In genomic region chr14:101823511-101824120, GRCh38 we compare ENCODE assay signal across 9 cellular contexts.
DNase-seq lines count a peak whose midpoint lies in the region; ATAC-seq and TF ChIP-seq lines count a peak whose summit lies in the region.
"Had no signal": no experiment of that assay in that cellular context is flagged by ENCODE, and none has a peak within 500 bp of the region (broad histone marks: within the 10 kb centered on the region; RNA-seq: fewer than 3 reads in every experiment).

No MANE protein-coding gene starts in this region.

- H3K4me1 ChIP-seq in skeletal muscle satellite cell (ENCODE audit: control insufficient read depth, insufficient read depth, low read length): peaks cover 8% of the 10 kb centered on the region

- peak overlapping the region; percentile 16 for H3K4me2 ChIP-seq in skeletal muscle satellite cell (ENCODE audit: low read length)

- no peak for TF ChIP-seq CTCF in GM06990 (IDR thresholded peaks at IDR 0.05; ENCODE audit: insufficient read depth, low read length, poor library complexity, severe bottlenecking)
- TF ChIP-seq CTCF in brain microvascular endothelial cell (IDR thresholded peaks at IDR 0.05; ENCODE audit: low read depth, low read length, missing control alignments): no peak

- DNase-seq in GM06990 (ENCODE audit: extremely low read depth, insufficient read length): peak; percentile 72
- peak; percentile 63 for DNase-seq in activated CD4-positive, CD25-positive, alpha-beta regulatory T cell treated with anti-CD3 and anti-CD28 coated beads, Interleukin-2, amount 50 U/mL, for 72 hours
- peak; percentile 69 for DNase-seq in effector CD4-positive, alpha-beta T cell
- no peak for DNase-seq in NCI-H69 (lab: John Stamatoyannopoulos, UW)
- DNase-seq in brain microvascular endothelial cell: no peak
- DNase-seq in posterior cingulate gyrus: no peak

- intact Hi-C loops in posterior cingulate gyrus (cut with DNase I): no loop called here

- H3K4me3 ChIP-seq in GM06990 (replicated peaks; ENCODE audit: low read depth, low read length) (peak overlapping the region; percentile 68), skeletal muscle satellite cell (ENCODE audit: low read length) (no peak overlapping the region), brain microvascular endothelial cell (ENCODE audit: low read depth, low read length) (no peak overlapping the region)

- H3K36me3 ChIP-seq in GM06990 (ENCODE audit: control insufficient read depth, insufficient read depth, low read length) (peaks cover 2% of the 10 kb centered on the region; the same call in 1 of the 2 replicates), skeletal muscle satellite cell (ENCODE audit: insufficient read depth, low read length) (peaks cover 7% of the 10 kb centered on the region), brain microvascular endothelial cell (replicated peaks) (no peaks in the 10 kb centered on the region)

- no peak overlapping the region for H3K27ac ChIP-seq in brain microvascular endothelial cell
- H3K27ac ChIP-seq: epithelial cell of prostate had no signal

- ATAC-seq in HG02642 (IDR thresholded peaks at IDR 0.05; ENCODE audit: poor library complexity, unreplicated experiment): peak; percentile 51

- no peaks in the 10 kb centered on the region for H3K9me3 ChIP-seq in skeletal muscle satellite cell (replicated peaks; ENCODE audit: low read length)

- in situ Hi-C loops in brain microvascular endothelial cell (cut with HindIII; ENCODE audit: low pct_ligation_motif_present, low sequenced_read_pairs): no loop called here

- no peaks in the 10 kb centered on the region for H3K27me3 ChIP-seq in GM06990 (replicated peaks; ENCODE audit: control insufficient read depth, insufficient read depth, low read length)
- H3K27me3 ChIP-seq in skeletal muscle satellite cell (ENCODE audit: control insufficient read depth, insufficient read depth, low read length): no peaks in the 10 kb centered on the region
- H3K27me3 ChIP-seq in brain microvascular endothelial cell (replicated peaks): no peaks in the 10 kb centered on the region

- H3K9ac ChIP-seq in skeletal muscle satellite cell (ENCODE audit: low read depth, low read length): no peak overlapping the region

Comparison
In these comparisons a context has a peak if more than half of its experiments do, and no peak if none do; other contexts are left out.
1. DNase-seq: peak in GM06990 (single experiment), activated CD4-positive, CD25-positive, alpha-beta regulatory T cell treated with anti-CD3 and anti-CD28 coated beads, Interleukin-2, amount 50 U/mL, for 72 hours (single experiment) and effector CD4-positive, alpha-beta T cell (single experiment); none in NCI-H69 (single experiment), brain microvascular endothelial cell (single experiment) and posterior cingulate gyrus (0 of 10).